Comparison of ENCODE assay signal across 35 cellular contexts in genomic region chr1:89800718-89801117, GRCh38.
"Had no signal": no experiment of that assay in that cellular context is flagged by ENCODE, and none has a peak within 500 bp of the region (broad histone marks: within the 10 kb centered on the region; RNA-seq: fewer than 3 reads in every experiment).

No MANE protein-coding gene starts in this region.

- H3K9me3 ChIP-seq: MG63 had no signal

- H3K36me3 ChIP-seq: MG63 had no signal

- H3K4me3 ChIP-seq: MG63 had no signal

- DNase-seq: Karpas-422, Kasumi-1, MG63, MM.1S, MV-4-11, NCI-H1048, NCI-H1092, NCI-H1092 treated with DMSO at 0.1 percent for 48 hours, NCI-H1105, NCI-H1105 treated with DMSO at 0.1 percent for 48 hours, NCI-H1417, NCI-H1417 treated with DMSO at 0.1 percent for 48 hours, NCI-H1436, NCI-H1436 treated with DMSO at 0.1 percent for 48 hours, NCI-H146, NCI-H1694, NCI-H1694 treated with DMSO at 0.1 percent for 48 hours, NCI-H187, NCI-H187 treated with DMSO at 0.1 percent for 48 hours, NCI-H1930, NCI-H2029, NCI-H2029 treated with DMSO at 0.1 percent for 48 hours, NCI-H2081, NCI-H2081 treated with DMSO at 0.1 percent for 48 hours, NCI-H2107, NCI-H2171, NCI-H2171 treated with DMSO at 0.1 percent for 48 hours, NCI-H2227 treated with DMSO at 0.1 percent for 48 hours, NCI-H226, NCI-H345, NCI-H446, NCI-H446 treated with DMSO at 0.1 percent for 48 hours, NCI-H510A, NCI-H510A treated with DMSO at 0.1 percent for 48 hours, NCI-H524 had no signal

- H3K27me3 ChIP-seq: MG63 had no signal
